Comparison of ENCODE assay signal across 25 cellular contexts in genomic region chr15:25673351-25673750, GRCh38.
"Had no signal": no experiment of that assay in that cellular context is flagged by ENCODE, and none has a peak within 500 bp of the region (broad histone marks: within the 10 kb centered on the region; RNA-seq: fewer than 3 reads in every experiment).

No MANE protein-coding gene starts in this region.

- DNase-seq: activated CD4-positive, alpha-beta T cell treated with anti-CD3 and anti-CD28 coated beads for 48 hours; activated CD4-positive, alpha-beta T cell treated with anti-CD3 and anti-CD28 coated beads, Interleukin-2, amount 50 U/mL, for 4 hours; activated CD4-positive, CD25-positive, alpha-beta regulatory T cell treated with anti-CD3 and anti-CD28 coated beads, Interleukin-2, amount 50 U/mL, for 72 hours; activated CD8-positive, alpha-beta memory T cell treated with anti-CD3 and anti-CD28 coated beads, Interleukin-2, amount 50 U/mL, for 48 hours; activated CD8-positive, alpha-beta T cell treated with anti-CD3 and anti-CD28 coated beads, Interleukin-2, amount 10 ng/mL, durations not matched to agents 7 days and 5 days; activated effector memory CD4-positive, alpha-beta T cell treated with anti-CD3 and anti-CD28 coated beads, Interleukin-2, amount 50 U/mL, for 16 hours; activated naive CD4-positive, alpha-beta T cell treated with Interleukin-2 at 50 U/mL for 16 hours; activated naive CD8-positive, alpha-beta T cell treated with anti-CD3 and anti-CD28 coated beads, Interleukin-2, amount 50 U/mL, for 24 hours; activated T-cell treated with anti-CD3 and anti-CD28 coated beads, Interleukin-2, amount 50 U/mL, for 1 hour; amniotic stem cell; Karpas-422; MM.1S; NCI-H1105; NCI-H1436; NCI-H1694 treated with DMSO at 0.1 percent for 48 hours; NCI-H2029 treated with DMSO at 0.1 percent for 48 hours; NCI-H510A treated with DMSO at 0.1 percent for 48 hours; NCI-H69; SJCRH30; SK-N-SH; SW 1271 had no signal

- H3K9ac ChIP-seq: SK-N-SH had no signal

- ATAC-seq: activated CD8-positive, alpha-beta T cell treated with anti-CD3 and anti-CD28 coated beads, Interleukin-2, amount 10 ng/mL, durations not matched to agents 7 days and 5 days; activated naive CD4-positive, alpha-beta T cell treated with anti-CD3 and anti-CD28 coated beads, Interleukin-2, amount 50 U/mL, for 72 hours; activated naive CD8-positive, alpha-beta T cell treated with anti-CD3 and anti-CD28 coated beads, Interleukin-2, amount 50 U/mL, for 24 hours; K562; Right ventricle myocardium inferior; WTC11 had no signal

- H3K27me3 ChIP-seq: SJCRH30 had no signal

- H3K27ac ChIP-seq: SJCRH30 had no signal

- H3K9me3 ChIP-seq: SJCRH30, SK-N-SH had no signal

- H3K36me3 ChIP-seq: SJCRH30 had no signal

- H3K4me3 ChIP-seq: K562, SJCRH30 had no signal

- H3K4me2 ChIP-seq: SK-N-SH had no signal
